Comparison of ENCODE assay signal across 9 cellular contexts in the genomic region with DNA sequence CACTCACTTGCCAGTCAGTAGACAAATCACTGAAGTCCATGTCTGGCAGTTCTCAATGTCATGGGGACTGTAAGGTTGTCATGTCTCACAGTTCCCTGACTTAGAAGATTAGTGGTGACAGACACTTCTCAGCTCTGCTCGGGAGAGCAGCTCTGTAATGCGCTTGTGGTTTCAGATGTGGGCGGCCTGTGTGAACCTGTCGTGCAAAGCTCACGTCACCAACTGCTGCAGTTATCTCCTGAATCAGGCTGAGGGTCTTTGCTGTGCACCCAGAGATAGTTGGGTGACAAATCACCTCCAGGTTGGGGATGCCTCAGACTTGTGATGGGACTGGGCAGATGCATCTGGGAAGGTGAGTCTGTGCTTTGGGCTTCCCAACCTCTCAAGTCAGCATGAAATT. TPM values are rescaled to one million over a fixed set of nuclear protein-coding genes. Genes with fewer than 3 reads are reported as not detected.
DNase-seq lines count a peak whose midpoint lies in the region; ATAC-seq and TF ChIP-seq lines count a peak whose summit lies in the region.
"Had no signal": no experiment of that assay in that cellular context is flagged by ENCODE, and none has a peak within 500 bp of the region (broad histone marks: within the 10 kb centered on the region; RNA-seq: fewer than 3 reads in every experiment).

IL9R (plus strand) TSS at position 261 of the 400 bp plus-strand sequence; CDS start at position 325, 64 bp downstream.

- H3K4me1 Mint-ChIP-seq in CD8-positive, alpha-beta T cell (ENCODE audit: low read depth) = peaks cover 30% of the 10 kb centered on the region

- H3K27me3 ChIP-seq in CD8-positive, alpha-beta T cell (ENCODE audit: insufficient read depth, low read length) = no peaks in the 10 kb centered on the region

- no peak within 1 kb of the TSS for H3K27ac ChIP-seq in CD8-positive, alpha-beta T cell (ENCODE audit: low read depth, low read length)

- TF ChIP-seq POLR2A in erythroblast (IDR thresholded peaks at IDR 0.05; ENCODE audit: low read length) = peak; percentile 83

- CTCF ChIA-PET in CD8-positive, alpha-beta T cell (lab: Charles Lee) = no interaction called here

- intact Hi-C loops in CD8-positive, alpha-beta T cell (cut with DNase I, micrococcal nuclease) = no loop called here
- intact Hi-C loops in sciatic nerve (cut with DNase I) = no loop called here

- ATAC-seq in CD8-positive, alpha-beta T cell = peak; percentile 86
- ATAC-seq in GM21786 (IDR thresholded peaks at IDR 0.05; ENCODE audit: unreplicated experiment) = peak; percentile 78
- ATAC-seq in sciatic nerve = no peak

- no peaks in the 10 kb centered on the region for H3K9me3 ChIP-seq in CD8-positive, alpha-beta T cell (ENCODE audit: low read length)

- H3K4me3 ChIP-seq in CD8-positive, alpha-beta T cell (ENCODE audit: low read depth, low read length) = no peak within 1 kb of the TSS

- DNase-seq in CD8-positive, alpha-beta T cell = peak; percentile 14 to 71 (median 43)
- DNase-seq in T-helper 2 cell = peak in 4 of 5 experiments; percentile 31 to 96 (median 44)
- DNase-seq in erythroblast (lab: John Stamatoyannopoulos, UW) = no peak
- no peak for DNase-seq in NCI-H2107 (lab: John Stamatoyannopoulos, UW)
- DNase-seq in NCI-H1092 (lab: John Stamatoyannopoulos, UW) = no peak
- DNase-seq in sciatic nerve (ENCODE audit: low spot score) = no peak
- no peak for DNase-seq in NAMALWA (ENCODE audit: low spot score)

- TF ChIP-seq CTCF in CD8-positive, alpha-beta T cell (IDR thresholded peaks at IDR 0.05) = no peak

- no peaks in the 10 kb centered on the region for H3K36me3 Mint-ChIP-seq in CD8-positive, alpha-beta T cell

- no peak within 1 kb of the TSS for H3K4me3 Mint-ChIP-seq in CD8-positive, alpha-beta T cell

- H3K4me1 ChIP-seq in CD8-positive, alpha-beta T cell (ENCODE audit: insufficient read depth, low read length) = peaks cover 9% of the 10 kb centered on the region

- no peaks in the 10 kb centered on the region for H3K9me3 Mint-ChIP-seq in CD8-positive, alpha-beta T cell

- H3K36me3 ChIP-seq in CD8-positive, alpha-beta T cell (ENCODE audit: insufficient read depth, low read length) = no peaks in the 10 kb centered on the region

- H3K27ac Mint-ChIP-seq in CD8-positive, alpha-beta T cell = peak within 1 kb of the TSS; percentile 76

- POLR2A ChIA-PET in CD8-positive, alpha-beta T cell (lab: Charles Lee) = no interaction called here

- H3K27me3 Mint-ChIP-seq in CD8-positive, alpha-beta T cell (ENCODE audit: low read depth) = no peaks in the 10 kb centered on the region

RNA-seq across cellular contexts. Expression of gene IL9R, which starts in this region (rescaled TPM):
- total RNA-seq in CD8-positive, alpha-beta T cell = 1 to 10 TPM; 2.0 to 2.1 TPM
- total RNA-seq in sciatic nerve = not detected
- total RNA-seq: M059J had no signal

Comparison
In these comparisons a context has a peak if more than half of its experiments do, and no peak if none do; other contexts are left out.
1. DNase-seq: peak in CD8-positive, alpha-beta T cell (7 of 7) and T-helper 2 cell (4 of 5); none in erythroblast (0 of 2), NCI-H2107 (single experiment), NCI-H1092 (single experiment), sciatic nerve (single experiment) and NAMALWA (single experiment).